Comparison of ENCODE assay signal across 11 cellular contexts in the genomic region with DNA sequence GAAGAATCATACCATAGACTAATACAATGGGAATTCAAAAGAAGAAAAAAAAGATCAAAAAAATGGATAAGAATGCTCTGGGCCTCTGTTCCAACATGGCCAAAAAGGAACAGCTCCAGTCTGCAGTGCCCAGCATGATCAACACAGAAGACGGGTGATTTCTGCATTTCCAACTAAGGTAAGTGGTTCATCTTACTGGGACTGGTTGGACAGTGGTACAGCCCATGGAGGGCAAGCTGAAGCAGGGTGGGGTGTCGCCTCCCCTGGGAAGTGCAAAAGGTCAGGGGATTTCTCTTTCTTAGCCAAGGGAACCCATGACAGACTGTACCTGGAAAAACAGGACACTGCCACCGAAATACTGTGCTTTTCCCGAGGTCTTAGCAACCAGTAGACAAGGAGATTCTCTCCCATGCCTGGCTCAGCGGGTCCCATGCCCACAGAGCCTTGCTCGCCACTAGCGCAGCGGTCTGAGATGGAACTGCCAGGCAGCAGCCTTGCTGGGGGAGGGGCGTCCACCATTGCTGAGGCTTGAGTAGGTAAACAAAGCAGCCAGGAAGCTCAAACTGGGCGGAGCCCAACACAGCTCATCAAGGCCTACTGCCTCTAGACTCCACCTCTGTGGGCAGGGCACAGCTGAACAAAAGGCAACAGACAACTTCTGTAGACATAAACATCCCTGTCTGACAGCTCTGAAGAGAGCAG.
DNase-seq lines count a peak whose midpoint lies in the region; ATAC-seq and TF ChIP-seq lines count a peak whose summit lies in the region.
"Had no signal": no experiment of that assay in that cellular context is flagged by ENCODE, and none has a peak within 500 bp of the region (broad histone marks: within the 10 kb centered on the region; RNA-seq: fewer than 3 reads in every experiment).

No MANE protein-coding gene starts in this region.

- WGBS in mesenchymal stem cell, result 27% methylated on average over 10 of the region's 10 CpGs

- H2BK15ac ChIP-seq in mesenchymal stem cell (ENCODE audit: low read depth, poor library complexity, severe bottlenecking), result no peak overlapping the region

- no peaks in the 10 kb centered on the region for H3K9me3 ChIP-seq in mesenchymal stem cell (ENCODE audit: control insufficient read depth, low read length)
- H3K9me3 ChIP-seq in MG63, result peaks cover 2% of the 10 kb centered on the region; the same call in 1 of the 2 replicates

- H3K4me1 ChIP-seq in mesenchymal stem cell (ENCODE audit: control insufficient read depth, insufficient read depth, low read depth, low read length), result peaks cover 8% of the 10 kb centered on the region

- no peak overlapping the region for H2BK5ac ChIP-seq in mesenchymal stem cell (ENCODE audit: low read depth, low read length, poor library complexity, severe bottlenecking)

- H3K9ac ChIP-seq in mesenchymal stem cell (ENCODE audit: low read length), result no peak overlapping the region

- H4K91ac ChIP-seq in mesenchymal stem cell (ENCODE audit: low read length), result peak overlapping the region; percentile 6

- peak overlapping the region; percentile 54 for H4K8ac ChIP-seq in mesenchymal stem cell (ENCODE audit: low read length)

- H3K79me1 ChIP-seq in mesenchymal stem cell (replicated peaks; ENCODE audit: low read length, poor library complexity, severe bottlenecking), result no peaks in the 10 kb centered on the region

- H3K4me2 ChIP-seq in mesenchymal stem cell (ENCODE audit: low read length, poor library complexity, severe bottlenecking), result no peak overlapping the region

- TF ChIP-seq CTCF in brain microvascular endothelial cell (IDR thresholded peaks at IDR 0.05; ENCODE audit: low read depth, low read length, missing control alignments), result peak; percentile 17

- H2AFZ ChIP-seq in mesenchymal stem cell (ENCODE audit: low read depth, low read length), result no peak overlapping the region

- H3K23ac ChIP-seq in mesenchymal stem cell (ENCODE audit: low read length in 2 of 2), result no peak overlapping the region

- H3K27me3 ChIP-seq in brain microvascular endothelial cell (replicated peaks) (no peaks in the 10 kb centered on the region), mesenchymal stem cell (ENCODE audit: control insufficient read depth in 1 of 2, insufficient read depth in 1 of 2, low read length in 2 of 2) (peaks cover 0 to 44% of the 10 kb centered on the region in 2 experiments), MG63 (no peaks in the 10 kb centered on the region; the same call in none of the 2 replicates)

- no peak overlapping the region for H3K4me3 ChIP-seq in brain microvascular endothelial cell (ENCODE audit: low read depth, low read length)
- no peak overlapping the region for H3K4me3 ChIP-seq in mesenchymal stem cell (ENCODE audit: insufficient read depth in 1 of 2, low read depth in 1 of 2, low read length in 2 of 2)
- H3K4me3 ChIP-seq in MG63, result no peak overlapping the region

- no peak overlapping the region for H3K14ac ChIP-seq in mesenchymal stem cell (ENCODE audit: low read length in 2 of 2)

- no peaks in the 10 kb centered on the region for H3K36me3 ChIP-seq in brain microvascular endothelial cell (replicated peaks)
- no peaks in the 10 kb centered on the region for H3K36me3 ChIP-seq in mesenchymal stem cell (ENCODE audit: control insufficient read depth in 1 of 2, insufficient read depth in 2 of 2, low read depth in 1 of 2, low read length in 2 of 2)
- H3K36me3 ChIP-seq in MG63, result no peaks in the 10 kb centered on the region

- H3K27ac ChIP-seq in brain microvascular endothelial cell (no peak overlapping the region), mesenchymal stem cell (ENCODE audit: low read length, poor library complexity, severe bottlenecking) (no peak overlapping the region)

- no peak overlapping the region for H3K4ac ChIP-seq in mesenchymal stem cell (ENCODE audit: low read depth in 1 of 2, low read length in 2 of 2)

- ATAC-seq in HG03139 (IDR thresholded peaks at IDR 0.05; ENCODE audit: unreplicated experiment), result no peak
- ATAC-seq: stimulated activated naive CD8-positive, alpha-beta T cell treated with anti-CD3 and anti-CD28 coated beads, Interleukin-15, amount 100 ng/mL, for 72 hours had no signal

- peak overlapping the region in 1 of 2 experiments; percentile 37 for H2BK12ac ChIP-seq in mesenchymal stem cell (ENCODE audit: low read length in 2 of 2)

- no peak overlapping the region for H2AK5ac ChIP-seq in mesenchymal stem cell (ENCODE audit: low read length, severe bottlenecking)

- H2BK120ac ChIP-seq in mesenchymal stem cell (ENCODE audit: low read depth, low read length), result no peak overlapping the region

- peak overlapping the region; percentile 40 to 84 for H3K18ac ChIP-seq in mesenchymal stem cell (ENCODE audit: low read depth in 1 of 2, low read length in 2 of 2)

- DNase-seq in Caki2 (ENCODE audit: low read depth), result peak; percentile 85
- DNase-seq in NCI-H2029 treated with DMSO at 0.1 percent for 48 hours (lab: John Stamatoyannopoulos, UW), result peak; percentile 66
- DNase-seq in brain microvascular endothelial cell, result peak; percentile 18
- peak; percentile 91 for DNase-seq in mesenchymal stem cell
- no peak for DNase-seq in amygdala (lab: John Stamatoyannopoulos, UW)
- DNase-seq in MG63, result no peak
- no peak for DNase-seq in OCI-M1 (lab: John Stamatoyannopoulos, UW)
- DNase-seq: AML-193; foreskin melanocyte; stimulated activated naive CD8-positive, alpha-beta T cell treated with anti-CD3 and anti-CD28 coated beads, Interleukin-15, amount 100 ng/mL, for 72 hours had no signal

- in situ Hi-C loops in Caki2 (cut with HindIII; ENCODE audit: low pct_unique_long_range_greater_than_20kb, low sequenced_read_pairs) (no loop called here), brain microvascular endothelial cell (cut with HindIII; ENCODE audit: low pct_ligation_motif_present, low sequenced_read_pairs) (no loop called here)

Comparison
In these comparisons a context has a peak if more than half of its experiments do, and no peak if none do; other contexts are left out.
1. DNase-seq: peak in Caki2 (single experiment), NCI-H2029 treated with DMSO at 0.1 percent for 48 hours (single experiment), brain microvascular endothelial cell (single experiment) and mesenchymal stem cell (single experiment); none in amygdala (0 of 56), MG63 (single experiment) and OCI-M1 (single experiment).